Comparison of ENCODE assay signal across 30 cellular contexts in genomic region chr5:106985174-106985573, GRCh38.
"Had no signal": no experiment of that assay in that cellular context is flagged by ENCODE, and none has a peak within 500 bp of the region (broad histone marks: within the 10 kb centered on the region; RNA-seq: fewer than 3 reads in every experiment).

No MANE protein-coding gene starts in this region.

- H3K4me2 ChIP-seq: hepatocyte, smooth muscle cell had no signal

- H3K4me1 ChIP-seq: esophagus muscularis mucosa, foreskin keratinocyte, gastroesophageal sphincter, heart left ventricle, prostate gland, right atrium auricular region, stomach, thyroid gland, vagina had no signal

- H2AFZ ChIP-seq: hepatocyte had no signal

- H3K36me3 ChIP-seq: esophagus muscularis mucosa, gastroesophageal sphincter, heart left ventricle, prostate gland, right atrium auricular region, stomach, thyroid gland, vagina had no signal

- H3K27me3 Mint-ChIP-seq: memory B cell, naive B cell had no signal

- H3K4me3 Mint-ChIP-seq: memory B cell; mesothelial cell of epicardium; naive B cell; nephron; stimulated activated effector memory CD8-positive, alpha-beta T cell treated with anti-CD3 and anti-CD28 coated beads, Interleukin-12 subunit alpha, Interleukin-12 subunit beta, amount 100 ng/mL, for 72 hours had no signal

- H3K4me1 Mint-ChIP-seq: memory B cell; naive B cell; nephron; stimulated activated effector memory CD8-positive, alpha-beta T cell treated with anti-CD3 and anti-CD28 coated beads, Interleukin-12 subunit alpha, Interleukin-12 subunit beta, amount 100 ng/mL, for 72 hours had no signal

- H3K27ac Mint-ChIP-seq: memory B cell; mesothelial cell of epicardium; naive B cell; stimulated activated effector memory CD8-positive, alpha-beta T cell treated with anti-CD3 and anti-CD28 coated beads, Interleukin-12 subunit alpha, Interleukin-12 subunit beta, amount 100 ng/mL, for 72 hours had no signal

- DNase-seq: dermis blood vessel endothelial cell; effector memory CD4-positive, alpha-beta T cell; foreskin keratinocyte; heart left ventricle; kidney; mucosa of descending colon; naive B cell; nucleus accumbens; stimulated activated CD4-positive, alpha-beta T cell treated with anti-CD3 and anti-CD28 coated beads, Interleukin-12 subunit alpha, Interleukin-12 subunit beta, amount 100 ng/mL, for 4 hours; stimulated activated CD4-positive, alpha-beta T cell treated with anti-CD3 and anti-CD28 coated beads, Interleukin-2, amount 100 ng/mL, for 24 hours; stimulated activated CD4-positive, alpha-beta T cell treated with anti-CD3 and anti-CD28 coated beads, Interleukin-4, amount 100 ng/mL, for 24 hours; stimulated activated naive CD4-positive, alpha-beta T cell treated with Interleukin-2 at 50 U/mL for 16 hours; stomach; thyroid gland; trophoblast cell had no signal

- H3K27ac ChIP-seq: coronary artery, esophagus muscularis mucosa, foreskin keratinocyte, gastroesophageal sphincter, heart left ventricle, hepatocyte, prostate gland, right atrium auricular region, stomach, thyroid gland, vagina had no signal

- H3K4me3 ChIP-seq: coronary artery, esophagus muscularis mucosa, gastroesophageal sphincter, heart left ventricle, hepatocyte, lung, mucosa of descending colon, prostate gland, right atrium auricular region, smooth muscle cell, stomach, thyroid gland, vagina had no signal

- H3K36me3 Mint-ChIP-seq: memory B cell; mesothelial cell of epicardium; naive B cell; stimulated activated effector memory CD8-positive, alpha-beta T cell treated with anti-CD3 and anti-CD28 coated beads, Interleukin-12 subunit alpha, Interleukin-12 subunit beta, amount 100 ng/mL, for 72 hours had no signal

- H3K9me3 ChIP-seq: esophagus muscularis mucosa, gastroesophageal sphincter, heart left ventricle, mucosa of descending colon, prostate gland, right atrium auricular region, stomach, thyroid gland, vagina had no signal

- H3K27me3 ChIP-seq: esophagus muscularis mucosa, foreskin keratinocyte, gastroesophageal sphincter, heart left ventricle, hepatocyte, right atrium auricular region, stomach, thyroid gland, vagina had no signal

- H3K79me2 ChIP-seq: hepatocyte had no signal

- ATAC-seq: foreskin keratinocyte; gastroesophageal sphincter; heart left ventricle; left lobe of liver; mucosa of descending colon; sciatic nerve; stimulated activated effector memory CD8-positive, alpha-beta T cell treated with anti-CD3 and anti-CD28 coated beads, Interleukin-12 subunit alpha, Interleukin-12 subunit beta, amount 100 ng/mL, for 72 hours had no signal

- H3K9me3 Mint-ChIP-seq: mesothelial cell of epicardium; nephron; stimulated activated effector memory CD8-positive, alpha-beta T cell treated with anti-CD3 and anti-CD28 coated beads, Interleukin-12 subunit alpha, Interleukin-12 subunit beta, amount 100 ng/mL, for 72 hours had no signal
